ENCODE assay signal across 9 cellular contexts in the genomic region with DNA sequence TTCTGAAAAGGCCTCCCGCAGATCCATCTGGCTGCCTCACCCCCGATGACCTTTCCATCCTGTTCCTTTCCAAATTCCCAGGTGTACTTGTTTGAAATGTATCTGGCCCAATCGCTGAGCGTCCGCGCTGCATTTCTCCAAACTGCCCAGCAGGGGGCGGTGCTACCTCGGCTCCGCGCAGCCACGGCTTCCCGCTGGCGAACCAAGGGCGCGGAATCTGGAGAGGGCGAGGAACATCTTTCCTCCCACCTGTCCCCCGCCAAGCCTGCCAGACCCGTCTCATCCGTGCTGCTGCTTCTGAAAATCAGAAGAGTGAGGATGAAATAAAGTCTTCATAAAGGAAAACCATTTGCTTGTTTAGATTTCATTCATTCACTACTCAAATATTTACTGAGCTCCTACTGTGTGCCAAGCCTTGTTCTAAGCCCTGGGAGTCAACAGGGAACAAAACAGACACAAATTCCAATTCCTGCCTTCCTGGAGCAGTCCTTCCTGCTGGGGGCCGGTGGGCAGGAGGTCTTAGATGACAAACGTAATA. TPM values are rescaled to one million over a fixed set of nuclear protein-coding genes. Genes with fewer than 3 reads are reported as not detected.
DNase-seq lines count a peak whose midpoint lies in the region; ATAC-seq and TF ChIP-seq lines count a peak whose summit lies in the region.
"Had no signal": no experiment of that assay in that cellular context is flagged by ENCODE, and none has a peak within 500 bp of the region (broad histone marks: within the 10 kb centered on the region; RNA-seq: fewer than 3 reads in every experiment).

No MANE protein-coding gene starts in this region.

- peak; percentile 90 for TF ChIP-seq CTCF in psoas muscle (IDR thresholded peaks at IDR 0.05)

- POLR2A ChIA-PET in CD8-positive, alpha-beta memory T cell (lab: Charles Lee): no interaction called here

- peak; percentile 24 to 57 (median 31) for DNase-seq in CD8-positive, alpha-beta memory T cell
- DNase-seq in RPMI8226 (peak; percentile 64), Right ventricle myocardium superior (peak; percentile 77), psoas muscle (peak; percentile 54 to 77)
- peak; percentile 68 for DNase-seq in activated naive CD4-positive, alpha-beta T cell treated with anti-CD3 and anti-CD28 coated beads for 36 hours

- peaks cover 8% of the 10 kb centered on the region for H3K27me3 ChIP-seq in CD8-positive, alpha-beta memory T cell (ENCODE audit: insufficient read depth, low read length, poor library complexity, severe bottlenecking)
- no peaks in the 10 kb centered on the region for H3K27me3 ChIP-seq in HUES64 (ENCODE audit: insufficient read depth, low read length)
- no peaks in the 10 kb centered on the region for H3K27me3 ChIP-seq in psoas muscle (ENCODE audit: insufficient read depth in 3 of 3, low read length in 2 of 3)

- 1% methylated on average over 18 of the region's 21 CpGs for WGBS in HUES64
- WGBS in psoas muscle, 3 donors: 2 to 3% (median 2%) methylated on average over 21 of the region's 21 CpGs

- H3K9ac ChIP-seq in HUES64 (ENCODE audit: low read depth, low read length): peak overlapping the region; percentile 81

- no peaks in the 10 kb centered on the region for H3K9me3 Mint-ChIP-seq in CD8-positive, alpha-beta memory T cell
- no peaks in the 10 kb centered on the region for H3K9me3 Mint-ChIP-seq in activated naive CD4-positive, alpha-beta T cell treated with anti-CD3 and anti-CD28 coated beads for 36 hours

- H3K9me3 ChIP-seq in CD8-positive, alpha-beta memory T cell (ENCODE audit: low read length): no peaks in the 10 kb centered on the region
- H3K9me3 ChIP-seq in HUES64 (ENCODE audit: insufficient read depth, low read depth, low read length): no peaks in the 10 kb centered on the region
- no peaks in the 10 kb centered on the region for H3K9me3 ChIP-seq in psoas muscle

- CTCF ChIA-PET in CD8-positive, alpha-beta memory T cell (lab: Charles Lee): interaction anchor here (0.6 to 2.2 kb wide), 7 partner anchors 28 to 379 kb away, joined by 3 to 9 read pairs (median 3); no protein-coding TSS in a partner anchor
- CTCF ChIA-PET in activated naive CD4-positive, alpha-beta T cell treated with anti-CD3 and anti-CD28 coated beads for 36 hours (lab: Charles Lee): interaction anchor here (0.6 to 1.3 kb wide), 8 partner anchors 12 to 381 kb away, joined by 3 to 6 read pairs (median 4); no protein-coding TSS in a partner anchor

- H3K27ac Mint-ChIP-seq in CD8-positive, alpha-beta memory T cell: peak overlapping the region in 1 of 8 donors; percentile 11
- H3K27ac Mint-ChIP-seq in activated naive CD4-positive, alpha-beta T cell treated with anti-CD3 and anti-CD28 coated beads for 36 hours: no peak overlapping the region

- no peak overlapping the region for H3K4me3 ChIP-seq in CD8-positive, alpha-beta memory T cell (ENCODE audit: low read length)
- H3K4me3 ChIP-seq in HUES64 (ENCODE audit: low read length) (peak overlapping the region; percentile 48), psoas muscle (peak overlapping the region; percentile 48)

- H3K4me1 Mint-ChIP-seq in CD8-positive, alpha-beta memory T cell: peaks cover 3 to 6% (median 6%) of the 10 kb centered on the region in 3 donors
- H3K4me1 Mint-ChIP-seq in activated naive CD4-positive, alpha-beta T cell treated with anti-CD3 and anti-CD28 coated beads for 36 hours (ENCODE audit: low read depth): peaks cover 7% of the 10 kb centered on the region

- ATAC-seq in Right ventricle myocardium superior (ENCODE audit: poor library complexity): peak; percentile 73
- ATAC-seq in psoas muscle: peak; percentile 36 to 71 (median 62)
- ATAC-seq in HG03175 (IDR thresholded peaks at IDR 0.05; ENCODE audit: unreplicated experiment): no peak
- ATAC-seq in GM21576 (IDR thresholded peaks at IDR 0.05; ENCODE audit: unreplicated experiment): no peak

- peaks cover 10 to 42% of the 10 kb centered on the region in 2 donors for H3K27me3 Mint-ChIP-seq in CD8-positive, alpha-beta memory T cell
- H3K27me3 Mint-ChIP-seq in activated naive CD4-positive, alpha-beta T cell treated with anti-CD3 and anti-CD28 coated beads for 36 hours (ENCODE audit: low read depth): peaks cover 13% of the 10 kb centered on the region

- intact Hi-C loops in activated naive CD4-positive, alpha-beta T cell treated with anti-CD3 and anti-CD28 coated beads for 36 hours (cut with micrococcal nuclease): loop anchor here (1.0 to 10.0 kb wide), 5 partner anchors 43 to 376 kb away; no protein-coding TSS in a partner anchor
- intact Hi-C loops in Right ventricle myocardium superior (cut with DNase I) (loop anchor here (2.0 to 5.0 kb wide), 2 partner anchors 362 to 375 kb away; no protein-coding TSS in a partner anchor), psoas muscle (cut with DNase I) (loop anchor here in 1 of 2 donors (2.0 to 10.0 kb wide), 4 partner anchors 42 to 375 kb away; no protein-coding TSS in a partner anchor)

- H3K4me1 ChIP-seq in CD8-positive, alpha-beta memory T cell (ENCODE audit: insufficient read depth, low read length): peaks cover 7% of the 10 kb centered on the region
- H3K4me1 ChIP-seq in HUES64 (ENCODE audit: insufficient read depth, low read length) (peaks cover 35% of the 10 kb centered on the region), psoas muscle (peaks cover 3% of the 10 kb centered on the region)

- peaks cover 0 to 4% (median 0%) of the 10 kb centered on the region in 3 donors for H3K36me3 Mint-ChIP-seq in CD8-positive, alpha-beta memory T cell
- no peaks in the 10 kb centered on the region for H3K36me3 Mint-ChIP-seq in activated naive CD4-positive, alpha-beta T cell treated with anti-CD3 and anti-CD28 coated beads for 36 hours (ENCODE audit: low read depth)

- no peaks in the 10 kb centered on the region for H3K36me3 ChIP-seq in CD8-positive, alpha-beta memory T cell (ENCODE audit: insufficient read depth, low read length)
- H3K36me3 ChIP-seq in HUES64 (ENCODE audit: insufficient read depth, low read length) (peaks cover 2% of the 10 kb centered on the region; the same call in 1 of the 2 replicates), psoas muscle (ENCODE audit: insufficient read depth in 1 of 2, low read depth in 1 of 2) (no peaks in the 10 kb centered on the region)

- no peak overlapping the region for H3K27ac ChIP-seq in CD8-positive, alpha-beta memory T cell (ENCODE audit: low read depth, low read length)
- H3K27ac ChIP-seq in HUES64 (ENCODE audit: low read depth, low read length) (peak overlapping the region; percentile 96), psoas muscle (no peak overlapping the region)

- peak overlapping the region in 1 of 7 donors; percentile 35 for H3K4me3 Mint-ChIP-seq in CD8-positive, alpha-beta memory T cell
- no peak overlapping the region for H3K4me3 Mint-ChIP-seq in activated naive CD4-positive, alpha-beta T cell treated with anti-CD3 and anti-CD28 coated beads for 36 hours

RNA-seq across cellular contexts. Expression of a gene that starts 16.8 kb away (rescaled TPM):
- not detected for total RNA-seq in CD8-positive, alpha-beta memory T cell
- not detected for polyA plus RNA-seq in CD8-positive, alpha-beta memory T cell
- polyA plus RNA-seq in HUES64 (2013, experiment 1 of 2): not detected
- not detected for polyA plus RNA-seq in HUES64 (2013, experiment 2 of 2)
- total RNA-seq in activated naive CD4-positive, alpha-beta T cell treated with anti-CD3 and anti-CD28 coated beads for 36 hours: not detected
- 13,587 TPM for total RNA-seq in Right ventricle myocardium superior
- over 10,000 TPM in 3 of 4 donors, 1,000 to 10,000 TPM in 1; 8,427 to 31,606 (median 20,652) TPM for total RNA-seq in psoas muscle
- polyA plus RNA-seq in psoas muscle: over 10,000 TPM in 2 of 3 donors, 1,000 to 10,000 TPM in 1; 7,765 to 17,490 (median 15,368) TPM
- total RNA-seq: T-helper 1 cell treated with Interleukin-12 subunit alpha and Interleukin-12 subunit beta and Interleukin-4 antibody, amounts not matched to agents 30 ng/mL and 1 ng/mL, for 36 hours had no signal

Comparison
In these comparisons a context has a peak if more than half of its experiments do, and no peak if none do; other contexts are left out.
1. ATAC-seq: peak in Right ventricle myocardium superior (single experiment) and psoas muscle (4 of 4); none in HG03175 (single experiment) and GM21576 (single experiment).
2. RNA of a gene that starts 16.8 kb away (total RNA-seq): 8,427 to 31,606 TPM in psoas muscle and 13,587 TPM in Right ventricle myocardium superior (single experiment); not detected in CD8-positive, alpha-beta memory T cell and not detected in activated naive CD4-positive, alpha-beta T cell treated with anti-CD3 and anti-CD28 coated beads for 36 hours; every median in the first group is over 1,000 times any median in the second.
3. Peak in every context shown above with its lines, with median percentiles within 50 percentile points of each other: DNase-seq.